ENCODE assay signal across 4 cellular contexts in the genomic region with DNA sequence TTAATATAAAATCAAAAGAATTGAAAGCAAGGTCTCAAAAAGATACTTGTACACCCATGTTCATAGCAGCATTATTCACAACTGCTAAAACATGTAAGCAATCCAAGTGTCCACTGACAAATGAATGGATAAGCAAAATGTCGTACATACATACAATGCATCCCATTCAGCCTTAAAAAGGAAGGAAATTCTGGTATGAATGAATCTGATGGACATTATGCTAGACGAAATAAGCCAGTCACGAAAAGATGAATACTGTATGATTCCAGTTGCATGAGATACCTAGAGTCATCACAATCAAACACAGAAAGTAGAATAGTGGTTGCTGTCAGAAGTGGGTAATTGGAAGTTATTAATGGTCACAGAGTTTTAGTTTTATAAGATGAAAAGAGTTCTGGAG. TPM values are rescaled to one million over a fixed set of nuclear protein-coding genes. Genes with fewer than 3 reads are reported as not detected.
"Had no signal": no experiment of that assay in that cellular context is flagged by ENCODE, and none has a peak within 500 bp of the region (broad histone marks: within the 10 kb centered on the region; RNA-seq: fewer than 3 reads in every experiment).

No MANE protein-coding gene starts in this region.

- H3K4me3 ChIP-seq: GM12878 had no signal

- DNase-seq: GDM1, GF-D8 had no signal

- ATAC-seq: GM12878 had no signal

RNA-seq across cellular contexts. Expression of a gene that starts 9.5 kb away (rescaled TPM):
- total RNA-seq: G401, GM12878 had no signal
- polyA plus RNA-seq: GM12878 had no signal
